In the genomic region with DNA sequence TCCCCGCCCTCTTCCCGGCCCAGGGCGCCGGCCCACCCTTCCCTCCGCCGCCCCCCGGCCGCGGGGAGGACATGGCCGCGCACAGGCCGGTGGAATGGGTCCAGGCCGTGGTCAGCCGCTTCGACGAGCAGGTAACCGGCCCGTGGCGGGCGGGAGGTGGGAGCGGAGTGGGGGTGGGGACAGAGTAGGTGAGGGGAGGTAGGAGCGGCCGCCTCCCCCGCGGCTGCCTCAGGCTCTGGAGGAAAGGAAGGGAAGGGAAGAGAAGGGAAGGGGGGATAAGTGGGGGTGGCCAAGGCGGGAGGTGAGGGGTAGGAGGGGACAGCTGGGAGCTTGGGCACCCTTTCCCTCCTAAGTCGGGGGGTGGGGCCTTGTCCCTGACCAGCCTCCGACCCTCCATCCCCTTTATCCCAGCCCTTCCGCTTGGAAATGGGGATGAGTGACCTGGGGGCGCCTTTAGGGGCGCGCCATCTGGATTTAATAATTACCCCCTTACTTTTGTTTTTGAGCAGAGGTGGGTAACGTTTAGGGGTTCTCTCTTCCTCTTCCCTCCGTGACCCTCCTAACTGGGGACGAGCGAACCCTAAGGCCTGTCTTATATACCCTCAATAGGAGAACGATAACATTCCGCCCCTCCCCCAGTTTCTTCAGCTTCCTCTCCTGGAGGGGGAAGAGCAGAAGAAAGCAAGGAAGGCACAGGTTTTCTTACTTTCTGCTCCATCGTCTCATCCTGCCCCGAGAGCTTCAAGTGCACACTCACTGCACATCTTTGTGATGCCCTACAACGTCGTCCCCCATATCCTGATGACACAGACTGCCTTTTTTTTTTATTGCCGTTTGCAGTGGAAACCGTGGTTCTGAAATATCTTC, we compare ENCODE assay signal across 8 cellular contexts. TPM values are rescaled to one million over a fixed set of nuclear protein-coding genes. Genes with fewer than 3 reads are reported as not detected.
DNase-seq lines count a peak whose midpoint lies in the region; ATAC-seq and TF ChIP-seq lines count a peak whose summit lies in the region.

No MANE protein-coding gene starts in this region.

- peak overlapping the region; percentile 91 for H3K27ac ChIP-seq in colonic mucosa

- H3K4me1 ChIP-seq in colonic mucosa: no peaks in the 10 kb centered on the region

- intact Hi-C loops in colonic mucosa (cut with DNase I): no loop called here

- peak overlapping the region; percentile 85 for H3K4me3 ChIP-seq in WI38 (ENCODE audit: low read depth, low read length)
- peak overlapping the region; percentile 78 for H3K4me3 ChIP-seq in colonic mucosa

- no peaks in the 10 kb centered on the region for H3K9me3 ChIP-seq in colonic mucosa

- TF ChIP-seq CTCF in WI38 (IDR thresholded peaks at IDR 0.05; ENCODE audit: low read depth, low read length) (no peak), colonic mucosa (IDR thresholded peaks at IDR 0.05) (no peak)

- no peaks in the 10 kb centered on the region for H3K27me3 ChIP-seq in colonic mucosa

- H3K36me3 ChIP-seq in colonic mucosa: no peaks in the 10 kb centered on the region

- DNase-seq in CD1c-positive myeloid dendritic cell (ENCODE audit: extremely low spot score) (peak; percentile 31), NCI-H1092 (lab: John Stamatoyannopoulos, UW) (peak; percentile 2), colonic mucosa (peak; percentile 61), kidney glomerular epithelial cell (lab: John Stamatoyannopoulos, UW) (peak; percentile 46), cortex of kidney (lab: John Stamatoyannopoulos, UW) (no peak)
- DNase-seq in stimulated activated CD4-positive, alpha-beta T cell treated with anti-CD3 and anti-CD28 coated beads, Interleukin-1b, Interleukin-23, amount 100 ng/mL, for 4 hours (ENCODE audit: low read depth in 2 of 2): peak; percentile 12 to 17

- peak overlapping the region; percentile 90 to 98 for H3K9ac ChIP-seq in colonic mucosa (ENCODE audit: low read depth in 2 of 2, low read length in 2 of 2)

- peak; percentile 32 for ATAC-seq in GM21528 (IDR thresholded peaks at IDR 0.05; ENCODE audit: low FRiP score, unreplicated experiment)

RNA-seq across cellular contexts. Expression of gene NF1, which starts 0.7 kb away (rescaled TPM):
- 10 to 100 TPM; 38.5 to 49.1 TPM for total RNA-seq in colonic mucosa
